In genomic region chr1:65146908-65147423, GRCh38 we compare ENCODE assay signal across 8 cellular contexts. TPM values are rescaled to one million over a fixed set of nuclear protein-coding genes. Genes with fewer than 3 reads are reported as not detected.
DNase-seq lines count a peak whose midpoint lies in the region; ATAC-seq and TF ChIP-seq lines count a peak whose summit lies in the region.

No MANE protein-coding gene starts in this region.

- H3K27me3 ChIP-seq in ACC112 (ENCODE audit: insufficient read depth, low read length) (no peaks in the 10 kb centered on the region), HAP-1 (ENCODE audit: low read depth) (peaks cover 7% of the 10 kb centered on the region), brain microvascular endothelial cell (replicated peaks) (no peaks in the 10 kb centered on the region), mucosa of rectum (ENCODE audit: control insufficient read depth in 2 of 2, insufficient read depth in 2 of 2, low read length in 2 of 2) (peaks cover 0 to 3% of the 10 kb centered on the region in 2 donors)

- H3K36me3 ChIP-seq in ACC112 (ENCODE audit: insufficient read depth, low read length) (no peaks in the 10 kb centered on the region), HAP-1 (replicated peaks) (no peaks in the 10 kb centered on the region), brain microvascular endothelial cell (replicated peaks) (no peaks in the 10 kb centered on the region), mucosa of rectum (ENCODE audit: control insufficient read depth in 2 of 2, insufficient read depth in 2 of 2, low read length in 2 of 2) (no peaks in the 10 kb centered on the region)

- H3K4me3 ChIP-seq in ACC112 (ENCODE audit: low read depth, low read length) (peak overlapping the region; percentile 91), HAP-1 (peak overlapping the region; percentile 45), brain microvascular endothelial cell (ENCODE audit: low read depth, low read length) (peak overlapping the region; percentile 60), mucosa of rectum (ENCODE audit: low read length in 2 of 2) (peak overlapping the region; percentile 60 to 69)

- DNase-seq in HAP-1 (ENCODE audit: low spot score in 2 of 2), result no peak
- DNase-seq in brain microvascular endothelial cell, result no peak
- DNase-seq in SK-N-DZ (ENCODE audit: low spot score), result no peak
- no peak for DNase-seq in LoVo (ENCODE audit: low spot score)
- DNase-seq in GF-D8 (lab: John Stamatoyannopoulos, UW), result no peak

- in situ Hi-C loops in HAP-1 (cut with MboI; ENCODE audit: low sequenced_read_pairs) (loop anchor here (5.0 kb wide), 1 partner anchor 80 kb away; no protein-coding TSS in a partner anchor), brain microvascular endothelial cell (cut with HindIII; ENCODE audit: low pct_ligation_motif_present, low sequenced_read_pairs) (no loop called here)

- peaks cover 45% of the 10 kb centered on the region for H3K79me2 ChIP-seq in ACC112 (ENCODE audit: control insufficient read depth, insufficient read depth, low read length, unreplicated experiment)

- TF ChIP-seq CTCF in brain microvascular endothelial cell (IDR thresholded peaks at IDR 0.05; ENCODE audit: low read depth, low read length, missing control alignments), result no peak

- H3K9me3 ChIP-seq in HAP-1 (no peaks in the 10 kb centered on the region), mucosa of rectum (ENCODE audit: control insufficient read depth in 2 of 2, low read length in 2 of 2) (no peaks in the 10 kb centered on the region)

- H2AFZ ChIP-seq in ACC112 (ENCODE audit: low read length, unreplicated experiment), result peak overlapping the region; percentile 86

- peak overlapping the region; percentile 27 to 66 for H3K9ac ChIP-seq in mucosa of rectum (ENCODE audit: low read depth in 1 of 2, low read length in 2 of 2)

- ATAC-seq in GM21423 (IDR thresholded peaks at IDR 0.05; ENCODE audit: unreplicated experiment), result no peak

- H3K27ac ChIP-seq in ACC112 (ENCODE audit: low read depth, low read length) (no peak overlapping the region), brain microvascular endothelial cell (no peak overlapping the region), mucosa of rectum (ENCODE audit: low read depth in 2 of 2, low read length in 2 of 2) (peak overlapping the region; percentile 65 to 67)

- H3K4me1 ChIP-seq in ACC112 (ENCODE audit: control insufficient read depth, insufficient read depth, low read length, unreplicated experiment) (peaks cover 12% of the 10 kb centered on the region), HAP-1 (peaks cover 11% of the 10 kb centered on the region), mucosa of rectum (ENCODE audit: control insufficient read depth in 2 of 2, insufficient read depth in 2 of 2, low read length in 2 of 2) (peaks cover 3 to 11% of the 10 kb centered on the region in 2 donors)

RNA-seq across cellular contexts. Expression of gene AK4, which starts 1.0 kb away (rescaled TPM):
- 13.7 and 16.0 TPM in 2 replicates for polyA plus RNA-seq in SK-N-DZ (2014; cell fraction: cytosol; rRNA removed)
- polyA plus RNA-seq in SK-N-DZ (2014; cell fraction: nucleus; rRNA removed), result 6.9 and 9.4 TPM in 2 replicates

Comparison
In these comparisons a context has a peak if more than half of its experiments do, and no peak if none do; other contexts are left out.
1. H3K27ac ChIP-seq: peak in mucosa of rectum (2 of 2); none in ACC112 (single experiment) and brain microvascular endothelial cell (single experiment).
2. Peak in every context shown above with its lines, with median percentiles within 50 percentile points of each other: H3K4me3 ChIP-seq.